1 cellular context compared by ENCODE assay signal in genomic region chr9:127980056-127980705, GRCh38.
TF ChIP-seq lines count a peak whose summit lies in the region.

No MANE protein-coding gene starts in this region.

TF ChIP-seq in endothelial cell of umbilical vein, 7 proteins besides CTCF, POLR2A, EP300 and RAD21:
- TF ChIP-seq POLR2AphosphoS5 (IDR thresholded peaks at IDR 0.05; ENCODE audit: insufficient read depth, low read depth, low read length) (no peak), JUN (IDR thresholded peaks at IDR 0.05; ENCODE audit: borderline replicate concordance, insufficient read depth, insufficient read length, low read depth) (no peak), MAX (IDR thresholded peaks at IDR 0.05; ENCODE audit: insufficient read depth, insufficient read length) (no peak), MYC (IDR thresholded peaks at IDR 0.05; ENCODE audit: low read depth, low read length) (no peak), FOS (IDR thresholded peaks at IDR 0.05; ENCODE audit: borderline replicate concordance, insufficient read depth, low read length) (no peak), GATA2 (IDR thresholded peaks at IDR 0.05; ENCODE audit: insufficient read depth, insufficient read length, low read depth, low read length) (no peak), EZH2 (IDR thresholded peaks at IDR 0.05; ENCODE audit: borderline replicate concordance, low read depth, low read length, severe bottlenecking) (no peak)
